ENCODE assay signal across 11 cellular contexts in the genomic region with DNA sequence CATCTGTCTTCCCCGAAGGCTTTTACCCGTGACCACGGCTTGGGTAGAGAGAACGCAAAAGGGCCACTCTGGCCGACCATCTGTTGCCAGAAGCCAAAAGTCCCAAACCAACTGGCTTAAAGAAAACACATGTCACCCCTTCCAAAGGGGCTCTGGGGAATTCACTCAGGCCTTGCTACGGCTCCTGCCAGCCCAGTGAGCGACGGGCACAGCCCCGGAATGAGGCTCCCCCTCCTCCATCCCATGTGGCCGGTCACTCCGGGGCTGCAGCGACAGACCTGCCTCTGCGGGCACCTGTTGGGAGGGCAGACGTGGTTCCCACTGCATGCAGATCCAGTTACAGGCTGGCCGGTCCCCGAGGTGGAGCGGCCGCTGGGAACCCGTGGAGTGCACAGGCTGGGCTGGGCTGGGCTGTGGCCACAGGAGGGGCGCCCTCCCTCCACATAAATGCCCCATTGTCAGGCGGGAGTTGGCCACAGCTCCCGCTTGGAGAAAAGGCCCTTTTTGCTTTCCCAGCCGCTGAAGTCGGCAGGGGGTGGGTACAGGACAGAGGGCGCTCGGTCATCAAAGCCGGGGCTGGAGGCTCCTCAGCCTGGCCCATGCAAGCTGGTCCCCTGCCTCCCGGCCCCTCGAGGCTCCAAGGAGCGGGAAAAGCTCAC. TPM values are rescaled to one million over a fixed set of nuclear protein-coding genes. Genes with fewer than 3 reads are reported as not detected.
DNase-seq lines count a peak whose midpoint lies in the region; ATAC-seq, FAIRE-seq and TF ChIP-seq lines count a peak whose summit lies in the region.
"Had no signal": no experiment of that assay in that cellular context is flagged by ENCODE, and none has a peak within 500 bp of the region (broad histone marks: within the 10 kb centered on the region; RNA-seq: fewer than 3 reads in every experiment).

No MANE protein-coding gene starts in this region.

- ATAC-seq in natural killer cell (no peak), aorta (ENCODE audit: low FRiP score) (peak; percentile 37), HG02938 (IDR thresholded peaks at IDR 0.05; ENCODE audit: unreplicated experiment) (no peak)
- no peak for ATAC-seq in natural killer cell treated with Interleukin-12 subunit alpha and Interleukin-12 subunit beta and Interleukin-15 and Interleukin-18, amount 100 ng/mL, for 72 hours
- ATAC-seq in naive thymus-derived CD8-positive, alpha-beta T cell: no peak
- ATAC-seq: stimulated activated effector memory CD8-positive, alpha-beta T cell treated with anti-CD3 and anti-CD28 coated beads, Interleukin-12 subunit alpha, Interleukin-12 subunit beta, amount 100 ng/mL, for 72 hours; T-cell had no signal

- H3K36me3 ChIP-seq in aorta (ENCODE audit: control insufficient read depth in 1 of 2, insufficient read depth in 2 of 2, low read length in 1 of 2): no peaks in the 10 kb centered on the region

- no peaks in the 10 kb centered on the region for H3K27me3 Mint-ChIP-seq in natural killer cell (ENCODE audit: low read depth in 2 of 2)
- no peaks in the 10 kb centered on the region for H3K27me3 Mint-ChIP-seq in natural killer cell treated with Interleukin-12 subunit alpha and Interleukin-12 subunit beta and Interleukin-15 and Interleukin-18, amount 100 ng/mL, for 72 hours
- no peaks in the 10 kb centered on the region for H3K27me3 Mint-ChIP-seq in nephron (ENCODE audit: low read depth)
- no peaks in the 10 kb centered on the region for H3K27me3 Mint-ChIP-seq in naive thymus-derived CD8-positive, alpha-beta T cell
- H3K27me3 Mint-ChIP-seq: T-cell had no signal

- H3K9me3 ChIP-seq in aorta (ENCODE audit: control insufficient read depth, low read length): no peaks in the 10 kb centered on the region

- DNase-seq in natural killer cell (no peak), frontal cortex (ENCODE audit: low spot score in 2 of 2) (peak; percentile 78 to 91), aorta (peak in 1 of 2 donors; percentile 85), SIG-M5 treated with dmso at 0.1 percent for 504 hours (lab: John Stamatoyannopoulos, UW; ENCODE audit: unreplicated experiment) (no peak)
- no peak for DNase-seq in natural killer cell treated with Interleukin-12 subunit alpha and Interleukin-12 subunit beta and Interleukin-15 and Interleukin-18, amount 100 ng/mL, for 72 hours (ENCODE audit: low spot score)
- no peak for DNase-seq in naive thymus-derived CD8-positive, alpha-beta T cell
- DNase-seq: T-cell had no signal

- no peak for FAIRE-seq in frontal cortex (lab: Jason Lieb, UNC)

- H3K27ac ChIP-seq in aorta (ENCODE audit: low read depth in 1 of 2, low read length in 2 of 2): no peak overlapping the region
- H3K27ac ChIP-seq: parathyroid adenoma had no signal

- no peaks in the 10 kb centered on the region for H3K27me3 ChIP-seq in aorta (ENCODE audit: control insufficient read depth in 1 of 2, insufficient read depth in 2 of 2, low read length in 1 of 2)

- POLR2A ChIA-PET in naive thymus-derived CD8-positive, alpha-beta T cell (lab: Charles Lee): interaction anchor here (0.6 to 0.8 kb wide), 2 partner anchors 18 to 553 kb away, joined by 3 read pairs; no protein-coding TSS in a partner anchor

- H3K4me3 ChIP-seq in aorta (ENCODE audit: low read length in 2 of 2): no peak overlapping the region

- H3K9me3 Mint-ChIP-seq in natural killer cell: no peaks in the 10 kb centered on the region
- no peaks in the 10 kb centered on the region for H3K9me3 Mint-ChIP-seq in natural killer cell treated with Interleukin-12 subunit alpha and Interleukin-12 subunit beta and Interleukin-15 and Interleukin-18, amount 100 ng/mL, for 72 hours
- H3K9me3 Mint-ChIP-seq in nephron: no peaks in the 10 kb centered on the region
- H3K9me3 Mint-ChIP-seq in naive thymus-derived CD8-positive, alpha-beta T cell: no peaks in the 10 kb centered on the region
- H3K9me3 Mint-ChIP-seq: stimulated activated effector memory CD8-positive, alpha-beta T cell treated with anti-CD3 and anti-CD28 coated beads, Interleukin-12 subunit alpha, Interleukin-12 subunit beta, amount 100 ng/mL, for 72 hours; T-cell had no signal

- TF ChIP-seq CTCF in natural killer cell (IDR thresholded peaks at IDR 0.05): no peak
- TF ChIP-seq CTCF in nephron (IDR thresholded peaks at IDR 0.05; ENCODE audit: unreplicated experiment in 3 of 3): no peak

- no peaks in the 10 kb centered on the region for H3K4me1 ChIP-seq in aorta (ENCODE audit: control insufficient read depth in 1 of 2, insufficient read depth in 2 of 2, low read length in 2 of 2)
- H3K4me1 ChIP-seq: parathyroid adenoma had no signal

- intact Hi-C loops in natural killer cell (cut with micrococcal nuclease) (no loop called here), aorta (cut with DNase I) (loop anchor here (2.0 to 5.0 kb wide), 2 partner anchors 34 to 37 kb away; no protein-coding TSS in a partner anchor)

- peaks cover 10 to 45% of the 10 kb centered on the region in 2 donors for H3K4me1 Mint-ChIP-seq in natural killer cell
- H3K4me1 Mint-ChIP-seq in natural killer cell treated with Interleukin-12 subunit alpha and Interleukin-12 subunit beta and Interleukin-15 and Interleukin-18, amount 100 ng/mL, for 72 hours (ENCODE audit: low read depth in 2 of 2): peaks cover under 1 to 12% of the 10 kb centered on the region in 2 donors
- H3K4me1 Mint-ChIP-seq in nephron: peaks cover 27% of the 10 kb centered on the region
- peaks cover 4 to 33% (median 16%) of the 10 kb centered on the region in 4 donors for H3K4me1 Mint-ChIP-seq in naive thymus-derived CD8-positive, alpha-beta T cell

- no peaks in the 10 kb centered on the region for H3K36me3 Mint-ChIP-seq in natural killer cell
- H3K36me3 Mint-ChIP-seq in natural killer cell treated with Interleukin-12 subunit alpha and Interleukin-12 subunit beta and Interleukin-15 and Interleukin-18, amount 100 ng/mL, for 72 hours: no peaks in the 10 kb centered on the region
- H3K36me3 Mint-ChIP-seq in nephron (ENCODE audit: low read depth): no peaks in the 10 kb centered on the region
- peaks cover 0 to 7% (median 0%) of the 10 kb centered on the region in 3 donors for H3K36me3 Mint-ChIP-seq in naive thymus-derived CD8-positive, alpha-beta T cell
- H3K36me3 Mint-ChIP-seq: T-cell had no signal

- peak overlapping the region; percentile 21 to 66 for H3K27ac Mint-ChIP-seq in natural killer cell
- no peak overlapping the region for H3K27ac Mint-ChIP-seq in natural killer cell treated with Interleukin-12 subunit alpha and Interleukin-12 subunit beta and Interleukin-15 and Interleukin-18, amount 100 ng/mL, for 72 hours
- H3K27ac Mint-ChIP-seq in nephron: peak overlapping the region; percentile 69 to 86 (median 71)
- H3K27ac Mint-ChIP-seq in naive thymus-derived CD8-positive, alpha-beta T cell: peak overlapping the region in 1 of 10 donors; percentile 20
- H3K27ac Mint-ChIP-seq: stimulated activated effector memory CD8-positive, alpha-beta T cell treated with anti-CD3 and anti-CD28 coated beads, Interleukin-12 subunit alpha, Interleukin-12 subunit beta, amount 100 ng/mL, for 72 hours; T-cell had no signal

- WGBS in aorta, 2 donors: 6 to 12% methylated on average over 30 of the region's 30 CpGs

- no peak overlapping the region for H3K4me3 Mint-ChIP-seq in natural killer cell
- no peak overlapping the region for H3K4me3 Mint-ChIP-seq in natural killer cell treated with Interleukin-12 subunit alpha and Interleukin-12 subunit beta and Interleukin-15 and Interleukin-18, amount 100 ng/mL, for 72 hours
- H3K4me3 Mint-ChIP-seq in nephron: peak overlapping the region in 2 of 3 experiments; percentile 29 to 55
- H3K4me3 Mint-ChIP-seq in naive thymus-derived CD8-positive, alpha-beta T cell: no peak overlapping the region
- H3K4me3 Mint-ChIP-seq: stimulated activated effector memory CD8-positive, alpha-beta T cell treated with anti-CD3 and anti-CD28 coated beads, Interleukin-12 subunit alpha, Interleukin-12 subunit beta, amount 100 ng/mL, for 72 hours; T-cell had no signal

RNA-seq across cellular contexts. Expression of a gene that starts 19.9 kb away (rescaled TPM):
- total RNA-seq in natural killer cell: 100 to 1,000 TPM; 126 to 228 (median 192) TPM
- total RNA-seq in natural killer cell treated with Interleukin-12 subunit alpha and Interleukin-12 subunit beta and Interleukin-15 and Interleukin-18, amount 100 ng/mL, for 72 hours: 10 to 100 TPM; 57.3 to 85.0 TPM
- total RNA-seq in frontal cortex: 15.9 TPM
- total RNA-seq in aorta: 10 to 100 TPM; 47.4 to 81.6 TPM
- 1 to 10 TPM; 3.1 to 8.5 TPM for polyA plus RNA-seq in aorta
- 10 to 100 TPM; 76.2 to 84.3 TPM for total RNA-seq in naive thymus-derived CD8-positive, alpha-beta T cell
- polyA plus RNA-seq in naive thymus-derived CD8-positive, alpha-beta T cell: 1 to 10 TPM; 1.3 to 5.9 (median 1.6) TPM

RNA-seq across cellular contexts. Expression of a gene that starts 43.1 kb away (rescaled TPM):
- total RNA-seq in natural killer cell (10 to 100 TPM; 84.3 to 89.0 (median 87.1) TPM), frontal cortex (9.0 TPM), aorta (10 to 100 TPM; 57.1 to 59.1 TPM)
- 100 to 1,000 TPM; 104 to 121 TPM for total RNA-seq in natural killer cell treated with Interleukin-12 subunit alpha and Interleukin-12 subunit beta and Interleukin-15 and Interleukin-18, amount 100 ng/mL, for 72 hours
- polyA plus RNA-seq in aorta: 10 to 100 TPM; 11.1 to 61.0 TPM
- 10 to 100 TPM; 83.4 to 84.8 TPM for total RNA-seq in naive thymus-derived CD8-positive, alpha-beta T cell
- 10 to 100 TPM; 14.2 to 35.8 (median 26.2) TPM for polyA plus RNA-seq in naive thymus-derived CD8-positive, alpha-beta T cell

Comparison
In these comparisons a context has a peak if more than half of its experiments do, and no peak if none do; other contexts are left out.
1. H3K27ac Mint-ChIP-seq: peak in natural killer cell (2 of 2) and nephron (3 of 3); none in natural killer cell treated with Interleukin-12 subunit alpha and Interleukin-12 subunit beta and Interleukin-15 and Interleukin-18, amount 100 ng/mL, for 72 hours (0 of 2).
2. DNase-seq: peak in frontal cortex (2 of 2); none in natural killer cell (single experiment), natural killer cell treated with Interleukin-12 subunit alpha and Interleukin-12 subunit beta and Interleukin-15 and Interleukin-18, amount 100 ng/mL, for 72 hours (single experiment), naive thymus-derived CD8-positive, alpha-beta T cell (0 of 10) and SIG-M5 treated with dmso at 0.1 percent for 504 hours (single experiment).
3. H3K4me3 Mint-ChIP-seq: peak in nephron (2 of 3); none in natural killer cell (single experiment), natural killer cell treated with Interleukin-12 subunit alpha and Interleukin-12 subunit beta and Interleukin-15 and Interleukin-18, amount 100 ng/mL, for 72 hours (single experiment) and naive thymus-derived CD8-positive, alpha-beta T cell (0 of 10).